Comparison of ENCODE assay signal across 1 cellular context in the genomic region with DNA sequence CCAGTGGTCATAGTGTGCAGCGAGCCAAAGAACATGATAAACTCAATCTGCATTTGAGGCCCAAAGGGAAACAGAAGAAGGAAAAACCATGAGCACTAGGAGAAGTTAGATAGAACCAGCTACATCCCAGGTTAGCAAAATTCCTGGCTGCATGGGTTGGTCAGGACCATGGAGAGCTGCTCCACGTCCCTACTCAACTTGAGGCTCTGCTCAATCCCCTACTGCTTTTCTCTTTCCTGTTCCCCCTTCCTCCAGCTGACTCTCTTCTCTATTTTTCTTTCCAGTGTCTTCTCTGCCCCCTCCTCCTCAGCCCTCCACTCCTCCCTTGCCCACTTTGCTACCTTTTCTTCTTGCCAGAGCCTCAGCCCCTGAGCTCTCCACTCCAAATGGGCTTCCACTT.
TF ChIP-seq lines count a peak whose summit lies in the region.

No MANE protein-coding gene starts in this region.

TF ChIP-seq in H1, 55 proteins besides CTCF, POLR2A, EP300 and RAD21:
- no peak for TF ChIP-seq SAP30 (IDR thresholded peaks at IDR 0.05; ENCODE audit: insufficient read depth, insufficient replicate concordance, low read length)
- no peak for TF ChIP-seq TBP (IDR thresholded peaks at IDR 0.05; ENCODE audit: low read depth, low read length)
- TF ChIP-seq SIN3A (conservative IDR thresholded peaks at IDR 0.05 in 1 of 2, IDR thresholded peaks at IDR 0.05 in 1 of 2; ENCODE audit: low read depth in 1 of 2, low read length in 2 of 2) = peak; percentile 59 to 77; a peak in 2 of 4 replicates
